ENCODE assay signal across 8 cellular contexts in the genomic region with DNA sequence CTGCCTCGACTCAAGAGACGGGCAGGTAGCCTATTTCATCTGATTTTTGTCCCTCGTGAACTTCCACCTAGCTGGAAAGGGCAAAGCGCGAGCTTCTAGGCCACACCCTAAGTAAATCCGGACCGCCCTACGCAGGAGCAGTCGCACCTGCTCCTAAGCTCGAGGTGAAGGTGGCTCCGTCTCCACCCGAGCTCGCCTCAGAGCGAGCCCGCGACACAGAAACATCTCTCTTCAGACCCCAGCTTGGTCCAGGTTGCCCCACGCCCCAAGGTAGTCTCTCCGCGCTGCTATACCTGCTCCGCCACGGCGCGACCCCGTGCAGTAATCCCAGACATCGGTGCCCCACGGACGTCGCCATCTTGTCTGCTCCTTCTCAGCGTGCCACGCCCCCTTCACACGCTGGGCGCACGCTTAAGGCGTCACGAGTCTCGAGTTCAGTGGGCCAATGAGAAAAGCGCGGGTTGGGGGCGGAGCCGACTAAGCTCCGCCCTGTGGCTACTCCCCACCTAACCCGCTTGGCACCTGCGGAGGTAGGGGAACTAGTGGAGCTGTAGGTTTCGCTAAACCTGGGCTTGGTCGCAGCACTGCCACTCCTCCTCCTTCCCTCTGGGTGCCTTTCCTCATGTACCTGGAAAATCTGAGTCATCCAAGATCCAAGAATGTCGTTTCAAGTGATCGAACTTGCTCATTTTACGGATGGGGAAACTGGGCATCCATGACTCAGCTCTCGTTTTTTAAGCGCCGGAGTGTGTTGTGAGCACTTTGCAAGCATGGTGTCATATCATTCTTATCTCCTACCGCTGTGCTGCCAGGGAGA. TPM values are rescaled to one million over a fixed set of nuclear protein-coding genes. Genes with fewer than 3 reads are reported as not detected.
DNase-seq lines count a peak whose midpoint lies in the region; ATAC-seq and TF ChIP-seq lines count a peak whose summit lies in the region.

Gene PISD (minus strand): TSS at position 365 of the 817 bp plus-strand sequence. CDS start 7 bp downstream, at position 358.

- WGBS in spleen, 5 donors = 1 to 3% (median 2%) methylated on average over 22 to 52 of the region's 52 CpGs

- H3K4me3 ChIP-seq in AG04449 (ENCODE audit: low read depth, low read length) = peak within 1 kb of the TSS; percentile 98
- H3K4me3 ChIP-seq in spleen = peak within 1 kb of the TSS; percentile 96 to 100 (median 99)

- peaks cover 24% of the 10 kb centered on the region for H3K36me3 Mint-ChIP-seq in activated B cell treated with CpG ODN at 0.5 μM for 24 hours (ENCODE audit: low read depth)
- H3K36me3 Mint-ChIP-seq in immature natural killer cell = peaks cover 0 to 3% (median 0%) of the 10 kb centered on the region in 3 donors

- peak in 1 of 3 donors; percentile 18 for TF ChIP-seq POLR2A in spleen (IDR thresholded peaks at IDR 0.05)

- peaks cover 0 to 5% (median 0%) of the 10 kb centered on the region in 6 donors for H3K36me3 ChIP-seq in spleen

- CTCF ChIA-PET in AG04449 (lab: Yijun Ruan, JAX) = interaction anchor here (0.9 to 8.8 kb wide), 10 partner anchors 10 to 308 kb away, joined by 3 to 133 read pairs (median 4); no protein-coding TSS in a partner anchor
- CTCF ChIA-PET in activated B cell treated with CpG ODN at 0.5 μM for 24 hours (lab: Charles Lee) = interaction anchor here (0.6 to 2.1 kb wide), 4 partner anchors 15 to 308 kb away, joined by 3 to 9 read pairs (median 6); no protein-coding TSS in a partner anchor

- H3K27ac Mint-ChIP-seq in activated B cell treated with CpG ODN at 0.5 μM for 24 hours = peak within 1 kb of the TSS; percentile 91
- peak within 1 kb of the TSS; percentile 93 to 99 (median 97) for H3K27ac Mint-ChIP-seq in immature natural killer cell

- peak within 1 kb of the TSS; percentile 96 for H3K4me3 Mint-ChIP-seq in activated B cell treated with CpG ODN at 0.5 μM for 24 hours
- H3K4me3 Mint-ChIP-seq in immature natural killer cell = peak within 1 kb of the TSS; percentile 96 to 100 (median 100)

- ATAC-seq in GM18907 (IDR thresholded peaks at IDR 0.05; ENCODE audit: unreplicated experiment) (peak; percentile 85), HG03159 (IDR thresholded peaks at IDR 0.05; ENCODE audit: unreplicated experiment) (peak; percentile 80), activated B cell treated with CpG ODN at 0.5 μM for 24 hours (ENCODE audit: low read depth) (peak; percentile 96)

- peaks cover 8 to 50% (median 32%) of the 10 kb centered on the region in 6 donors for H3K4me1 ChIP-seq in spleen

- H3K27me3 Mint-ChIP-seq in activated B cell treated with CpG ODN at 0.5 μM for 24 hours = no peaks in the 10 kb centered on the region
- peaks cover 6 to 7% (median 7%) of the 10 kb centered on the region in 3 donors for H3K27me3 Mint-ChIP-seq in immature natural killer cell (ENCODE audit: low read depth in 3 of 3)

- no peaks in the 10 kb centered on the region for H3K9me3 ChIP-seq in spleen

- DNase-seq in AG04449 (ENCODE audit: low read depth, low spot score) = no peak
- peak; percentile 83 for DNase-seq in NCI-H226
- peak; percentile 96 for DNase-seq in activated B cell treated with CpG ODN at 0.5 μM for 24 hours
- DNase-seq in caudate nucleus (lab: John Stamatoyannopoulos, UW) = peak; percentile 25 to 96 (median 88)
- peak; percentile 93 to 94 (median 94) for DNase-seq in immature natural killer cell
- peak; percentile 98 for DNase-seq in spleen

- intact Hi-C loops in activated B cell treated with CpG ODN at 0.5 μM for 24 hours (cut with micrococcal nuclease) = loop anchor here (1.0 to 10.0 kb wide), 5 partner anchors 14 to 813 kb away; partner anchors contain the start of genes FBXO7 and PRR14L
- intact Hi-C loops in spleen (cut with DNase I; ENCODE audit: low total_unique reads) = loop anchor here (10.0 kb wide), 2 partner anchors 83 to 313 kb away; no protein-coding TSS in a partner anchor

- H3K4me1 Mint-ChIP-seq in activated B cell treated with CpG ODN at 0.5 μM for 24 hours = peaks cover 32% of the 10 kb centered on the region
- peaks cover 24 to 32% of the 10 kb centered on the region in 2 donors for H3K4me1 Mint-ChIP-seq in immature natural killer cell

- TF ChIP-seq CTCF in AG04449 (IDR thresholded peaks at IDR 0.05; ENCODE audit: insufficient read depth, low read length, missing control alignments) (no peak), activated B cell treated with CpG ODN at 0.5 μM for 24 hours (IDR thresholded peaks at IDR 0.05) (no peak), spleen (IDR thresholded peaks at IDR 0.05 in 8 of 11, conservative IDR thresholded peaks at IDR 0.05 in 3 of 11) (peak in 2 of 11 experiments; percentile 27 to 35)

- H3K9me3 Mint-ChIP-seq in activated B cell treated with CpG ODN at 0.5 μM for 24 hours = no peaks in the 10 kb centered on the region
- H3K9me3 Mint-ChIP-seq in immature natural killer cell = no peaks in the 10 kb centered on the region

- H3K27me3 ChIP-seq in spleen (replicated peaks in 1 of 7) = no peaks in the 10 kb centered on the region

- peak within 1 kb of the TSS; percentile 65 for H3K27ac ChIP-seq in caudate nucleus (ENCODE audit: low read depth, low read length)
- H3K27ac ChIP-seq in spleen = peak within 1 kb of the TSS; percentile 58 to 87 (median 78)

- POLR2A ChIA-PET in AG04449 (lab: Yijun Ruan, JAX) (interaction anchor here (0.8 to 1.3 kb wide), 3 partner anchors 15 to 91 kb away, joined by 3 to 4 read pairs (median 3); partner anchors contain the start of gene DEPDC5), activated B cell treated with CpG ODN at 0.5 μM for 24 hours (lab: Charles Lee) (interaction anchor here (0.6 to 3.8 kb wide), 18 partner anchors 9 to 372 kb away, joined by 3 to 41 read pairs (median 6); partner anchors contain the start of genes DEPDC5 and PATZ1)

RNA-seq across cellular contexts. Expression of gene PISD, which starts in this region (rescaled TPM):
- total RNA-seq in activated B cell treated with CpG ODN at 0.5 μM for 24 hours (53.7 and 61.6 TPM in 2 replicates), spleen (100 to 1,000 TPM in 2 of 7 donors, 10 to 100 TPM in 5; 52.6 to 108 (median 83.0) TPM)
- polyA plus RNA-seq in immature natural killer cell (10 to 100 TPM; 16.3 to 34.8 (median 25.3) TPM), spleen (10 to 100 TPM; 27.6 to 41.7 (median 32.1) TPM)
